Comparison of ENCODE assay signal across 9 cellular contexts in the genomic region with DNA sequence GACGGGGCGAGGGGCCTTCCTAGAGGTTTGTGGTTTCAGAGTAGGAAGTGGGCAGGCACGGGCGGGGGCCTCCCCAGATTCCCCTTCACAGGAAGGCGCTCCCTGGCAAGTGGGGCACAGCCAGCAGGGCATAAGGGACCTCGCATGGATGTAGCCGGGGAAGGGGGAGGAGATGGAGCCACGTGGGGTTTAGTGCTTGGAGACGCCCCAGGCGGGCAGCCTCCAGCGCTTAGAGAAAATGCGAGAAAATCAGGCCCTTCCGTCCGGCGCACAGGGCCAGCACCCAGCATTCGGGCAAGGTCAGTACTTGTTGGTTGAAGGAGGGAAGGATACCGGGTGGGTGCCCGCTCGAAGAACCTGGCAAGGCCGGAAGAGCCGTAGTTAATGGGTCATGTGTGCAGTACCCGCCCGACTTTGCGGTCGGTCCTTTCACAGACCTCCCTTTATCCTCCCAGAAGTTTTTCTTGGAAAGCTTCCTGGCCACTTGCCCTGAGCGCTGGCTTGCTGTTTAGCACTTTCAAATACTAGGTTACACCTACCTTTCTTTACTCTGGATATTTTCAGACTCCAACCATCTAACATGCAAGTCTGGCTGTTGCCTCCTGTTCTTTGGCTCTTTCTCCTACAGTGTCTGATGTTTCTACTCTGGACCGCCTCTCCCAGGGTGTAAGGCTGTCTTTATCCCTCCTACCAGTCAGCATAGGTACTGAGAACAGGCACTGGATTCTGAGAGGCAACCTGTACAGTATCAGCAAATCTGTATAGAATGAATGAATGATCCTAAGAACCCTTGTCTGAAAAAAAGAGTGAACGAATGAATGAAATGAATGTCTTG.
DNase-seq lines count a peak whose midpoint lies in the region; ATAC-seq, FAIRE-seq and TF ChIP-seq lines count a peak whose summit lies in the region.
"Had no signal": no experiment of that assay in that cellular context is flagged by ENCODE, and none has a peak within 500 bp of the region (broad histone marks: within the 10 kb centered on the region; RNA-seq: fewer than 3 reads in every experiment).

No MANE protein-coding gene starts in this region.

- no peak overlapping the region for H3K27ac ChIP-seq in SK-N-SH (ENCODE audit: low read depth in 2 of 2, low read length in 1 of 2)
- no peak overlapping the region for H3K27ac ChIP-seq in kidney (ENCODE audit: low read depth in 2 of 2, low read length in 2 of 2)
- no peak overlapping the region for H3K27ac ChIP-seq in suprapubic skin
- H3K27ac ChIP-seq: neutrophil had no signal

- peaks cover 86% of the 10 kb centered on the region for H3K27me3 ChIP-seq in SK-N-SH (ENCODE audit: insufficient read depth)
- peaks cover 93% of the 10 kb centered on the region for H3K27me3 ChIP-seq in adipocyte (replicated peaks; ENCODE audit: control insufficient read depth, insufficient read depth, low read length)
- H3K27me3 ChIP-seq in suprapubic skin, result peaks cover 87% of the 10 kb centered on the region

- H3K4me1 ChIP-seq in SK-N-SH (ENCODE audit: control insufficient read depth in 1 of 2, insufficient read depth in 2 of 2, low read depth in 1 of 2, low read length in 1 of 2) (peaks cover 0 to 9% of the 10 kb centered on the region in 2 experiments; a peak in 1 of 4 replicates), adipocyte (ENCODE audit: control insufficient read depth, insufficient read depth, low read length) (peaks cover 11% of the 10 kb centered on the region), kidney (ENCODE audit: control insufficient read depth in 1 of 2, insufficient read depth in 1 of 2, low read depth in 1 of 2, low read length in 2 of 2) (peaks cover 0 to 10% of the 10 kb centered on the region in 2 donors), suprapubic skin (peaks cover 14% of the 10 kb centered on the region)

- H3K4me3 ChIP-seq in SK-N-SH (ENCODE audit: low read depth in 2 of 2, low read length in 1 of 2) (peak overlapping the region in 1 of 2 experiments; percentile 43; a peak in 2 of 4 replicates), adipocyte (ENCODE audit: low read length) (peak overlapping the region; percentile 64), kidney (ENCODE audit: low read length in 2 of 2) (peak overlapping the region in 1 of 2 donors; percentile 48), suprapubic skin (peak overlapping the region; percentile 47)

- TF ChIP-seq CTCF in SK-N-SH (IDR thresholded peaks at IDR 0.05), result no peak
- no peak for TF ChIP-seq CTCF in kidney (IDR thresholded peaks at IDR 0.05; ENCODE audit: borderline replicate concordance, extremely low read depth, insufficient read depth)
- TF ChIP-seq CTCF in suprapubic skin (IDR thresholded peaks at IDR 0.05), result no peak

- no peaks in the 10 kb centered on the region for H3K79me2 ChIP-seq in SK-N-SH (ENCODE audit: insufficient read depth)

- CTCF ChIA-PET in SK-N-SH (lab: Yijun Ruan, JAX), result interaction anchor here (0.8 to 11.1 kb wide), 22 partner anchors 10 to 391 kb away, joined by 3 to 153 read pairs (median 5); a partner anchor contains a TSS

- DNase-seq in SK-N-SH, result no peak
- peak; percentile 15 for DNase-seq in adipocyte (ENCODE audit: low read depth)
- DNase-seq in kidney, result peak; percentile 88
- DNase-seq in suprapubic skin (ENCODE audit: low spot score in 2 of 2), result peak; percentile 57 to 66
- no peak for DNase-seq in NCI-H128 (lab: John Stamatoyannopoulos, UW; ENCODE audit: unreplicated experiment)

- no peaks in the 10 kb centered on the region for H4K20me1 ChIP-seq in SK-N-SH (ENCODE audit: insufficient read depth)

- POLR2A ChIA-PET in SK-N-SH (lab: Yijun Ruan, JAX), result interaction anchor here (0.9 kb wide), 1 partner anchor 162 kb away, joined by 3 read pairs; no protein-coding TSS in a partner anchor

- no peak for TF ChIP-seq POLR2A in suprapubic skin (IDR thresholded peaks at IDR 0.05)

- 84% methylated on average over 25 of the region's 28 CpGs for WGBS in SK-N-SH (ENCODE audit: low lambda C conversion rate)
- WGBS in suprapubic skin, result 15% methylated on average over 27 of the region's 28 CpGs

- no peak for TF ChIP-seq RAD21 in SK-N-SH (IDR thresholded peaks at IDR 0.05; ENCODE audit: low read length)

- TF ChIP-seq EP300 in SK-N-SH (IDR thresholded peaks at IDR 0.05; ENCODE audit: borderline replicate concordance in 1 of 2, low read depth in 1 of 2, low read length in 1 of 2) (no peak), suprapubic skin (IDR thresholded peaks at IDR 0.05) (no peak)

- H3K9ac ChIP-seq in SK-N-SH (no peak overlapping the region), adipocyte (ENCODE audit: low read length) (no peak overlapping the region), kidney (ENCODE audit: low read length in 2 of 2) (no peak overlapping the region)

- FAIRE-seq in kidney (lab: Jason Lieb, UNC), result no peak

- no peaks in the 10 kb centered on the region for H3K9me2 ChIP-seq in SK-N-SH

- no peaks in the 10 kb centered on the region for H3K9me3 ChIP-seq in SK-N-SH
- no peaks in the 10 kb centered on the region for H3K9me3 ChIP-seq in adipocyte (ENCODE audit: control insufficient read depth, low read length)
- no peaks in the 10 kb centered on the region for H3K9me3 ChIP-seq in kidney (ENCODE audit: control insufficient read depth in 1 of 2, low read length in 2 of 2)
- no peaks in the 10 kb centered on the region for H3K9me3 ChIP-seq in suprapubic skin
- H3K9me3 ChIP-seq: neutrophil had no signal

- intact Hi-C loops in kidney (cut with DNase I), result no loop called here

- no peaks in the 10 kb centered on the region for H3F3A ChIP-seq in SK-N-SH (replicated peaks; ENCODE audit: insufficient read depth)

- H3K36me3 ChIP-seq in SK-N-SH (replicated peaks in 1 of 2; ENCODE audit: control insufficient read depth in 1 of 2, insufficient read depth in 2 of 2, low read length in 1 of 2) (no peaks in the 10 kb centered on the region), adipocyte (ENCODE audit: control insufficient read depth, insufficient read depth, low read length, severe bottlenecking) (no peaks in the 10 kb centered on the region), kidney (ENCODE audit: control insufficient read depth in 1 of 2, insufficient read depth in 2 of 2, low read length in 2 of 2) (no peaks in the 10 kb centered on the region), suprapubic skin (no peaks in the 10 kb centered on the region)
- H3K36me3 ChIP-seq: neutrophil had no signal

- peak overlapping the region; percentile 55; the same call in 1 of the 2 replicates for H3K4me2 ChIP-seq in SK-N-SH

- H2AFZ ChIP-seq in SK-N-SH (ENCODE audit: low read depth), result no peak overlapping the region

- ATAC-seq in SK-N-SH treated with all-trans-retinoic acid at 6 μM for 48 hours (no peak), HG03135 (IDR thresholded peaks at IDR 0.05; ENCODE audit: unreplicated experiment) (no peak), HG02973 (IDR thresholded peaks at IDR 0.05; ENCODE audit: unreplicated experiment) (no peak)

TF ChIP-seq in SK-N-SH, 30 proteins besides CTCF, POLR2A, EP300 and RAD21:
- no peak for TF ChIP-seq SIN3A (IDR thresholded peaks at IDR 0.05; ENCODE audit: borderline replicate concordance, low read depth, low read length)

TF ChIP-seq in SK-N-SH treated with all-trans-retinoic acid at 6 μM for 48 hours, 23 proteins besides CTCF, POLR2A, EP300 and RAD21 (continues in another document):
- TF ChIP-seq RARB (CRISPR knock-in tag; IDR thresholded peaks at IDR 0.05), result no peak
- no peak for TF ChIP-seq PPARA (CRISPR knock-in tag; IDR thresholded peaks at IDR 0.05; ENCODE audit: borderline replicate concordance)
- TF ChIP-seq GLIS3 (CRISPR knock-in tag; IDR thresholded peaks at IDR 0.05), result no peak
- no peak for TF ChIP-seq SNAI2 (CRISPR knock-in tag; IDR thresholded peaks at IDR 0.05)
- TF ChIP-seq OSR1 (CRISPR knock-in tag; IDR thresholded peaks at IDR 0.05), result no peak
- no peak for TF ChIP-seq ZC3H10 (CRISPR knock-in tag; IDR thresholded peaks at IDR 0.05)
- TF ChIP-seq ZNF8 (CRISPR knock-in tag; IDR thresholded peaks at IDR 0.05), result no peak
- TF ChIP-seq TCF4 (CRISPR knock-in tag; IDR thresholded peaks at IDR 0.05; ENCODE audit: borderline replicate concordance), result no peak
- TF ChIP-seq, protein P1, sequence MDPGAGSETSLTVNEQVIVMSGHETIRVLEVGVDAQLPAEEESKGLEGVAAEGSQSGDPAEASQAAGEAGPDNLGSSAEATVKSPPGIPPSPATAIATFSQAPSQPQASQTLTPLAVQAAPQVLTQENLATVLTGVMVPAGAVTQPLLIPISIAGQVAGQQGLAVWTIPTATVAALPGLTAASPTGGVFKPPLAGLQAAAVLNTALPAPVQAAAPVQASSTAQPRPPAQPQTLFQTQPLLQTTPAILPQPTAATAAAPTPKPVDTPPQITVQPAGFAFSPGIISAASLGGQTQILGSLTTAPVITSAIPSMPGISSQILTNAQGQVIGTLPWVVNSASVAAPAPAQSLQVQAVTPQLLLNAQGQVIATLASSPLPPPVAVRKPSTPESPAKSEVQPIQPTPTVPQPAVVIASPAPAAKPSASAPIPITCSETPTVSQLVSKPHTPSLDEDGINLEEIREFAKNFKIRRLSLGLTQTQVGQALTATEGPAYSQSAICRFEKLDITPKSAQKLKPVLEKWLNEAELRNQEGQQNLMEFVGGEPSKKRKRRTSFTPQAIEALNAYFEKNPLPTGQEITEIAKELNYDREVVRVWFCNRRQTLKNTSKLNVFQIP (CRISPR knock-in tag; IDR thresholded peaks at IDR 0.05; ENCODE audit: borderline replicate concordance, low read depth), result no peak
- TF ChIP-seq, protein P2, sequence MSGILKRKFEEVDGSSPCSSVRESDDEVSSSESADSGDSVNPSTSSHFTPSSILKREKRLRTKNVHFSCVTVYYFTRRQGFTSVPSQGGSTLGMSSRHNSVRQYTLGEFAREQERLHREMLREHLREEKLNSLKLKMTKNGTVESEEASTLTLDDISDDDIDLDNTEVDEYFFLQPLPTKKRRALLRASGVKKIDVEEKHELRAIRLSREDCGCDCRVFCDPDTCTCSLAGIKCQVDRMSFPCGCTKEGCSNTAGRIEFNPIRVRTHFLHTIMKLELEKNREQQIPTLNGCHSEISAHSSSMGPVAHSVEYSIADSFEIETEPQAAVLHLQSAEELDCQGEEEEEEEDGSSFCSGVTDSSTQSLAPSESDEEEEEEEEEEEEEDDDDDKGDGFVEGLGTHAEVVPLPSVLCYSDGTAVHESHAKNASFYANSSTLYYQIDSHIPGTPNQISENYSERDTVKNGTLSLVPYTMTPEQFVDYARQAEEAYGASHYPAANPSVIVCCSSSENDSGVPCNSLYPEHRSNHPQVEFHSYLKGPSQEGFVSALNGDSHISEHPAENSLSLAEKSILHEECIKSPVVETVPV (CRISPR knock-in tag; IDR thresholded peaks at IDR 0.05), result no peak
- TF ChIP-seq ISL1 (CRISPR knock-in tag; IDR thresholded peaks at IDR 0.05), result no peak

Comparison
In these comparisons a context has a peak if more than half of its experiments do, and no peak if none do; other contexts are left out.
1. DNase-seq: peak in adipocyte (single experiment), kidney (single experiment) and suprapubic skin (2 of 2); none in SK-N-SH (single experiment) and NCI-H128 (single experiment).